Comparison of ENCODE assay signal across 29 cellular contexts in the genomic region with DNA sequence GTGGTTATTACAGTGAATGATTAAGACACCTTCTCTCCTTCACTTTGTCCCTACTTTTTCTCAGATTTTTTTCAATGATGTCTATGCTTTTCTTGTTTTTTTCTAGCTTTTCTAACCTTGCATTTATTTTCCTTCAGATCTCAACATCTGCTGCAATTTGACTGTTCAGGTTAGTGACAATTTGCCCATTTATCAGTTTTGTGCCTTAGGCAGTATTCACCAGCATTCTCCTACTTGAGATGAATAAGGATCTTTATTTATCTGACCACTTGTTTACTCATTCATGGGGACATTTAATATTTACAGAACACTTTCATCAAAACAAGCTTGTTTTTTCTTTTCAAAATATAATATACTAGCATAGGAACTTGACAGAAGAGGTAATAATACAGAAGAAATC.
"Had no signal": no experiment of that assay in that cellular context is flagged by ENCODE, and none has a peak within 500 bp of the region (broad histone marks: within the 10 kb centered on the region; RNA-seq: fewer than 3 reads in every experiment).

No MANE protein-coding gene starts in this region.

- H3K4me1 Mint-ChIP-seq: nephron progenitor cell; stimulated activated effector memory CD8-positive, alpha-beta T cell treated with anti-CD3 and anti-CD28 coated beads, Interleukin-12 subunit alpha, Interleukin-12 subunit beta, amount 100 ng/mL, for 72 hours; stimulated activated naive B cell treated with anti-CD40 and anti-IgM and Interleukin-4, amounts not matched to agents 10 μg/mL and 1 μg/mL and 100 μg/mL, for 72 hours had no signal

- DNase-seq: naive thymus-derived CD4-positive, alpha-beta T cell; nephron progenitor cell; occipital lobe; ovary; posterior cingulate gyrus; psoas muscle; right cardiac atrium; right lobe of liver; sigmoid colon; small intestine; stimulated activated CD4-positive, alpha-beta T cell treated with anti-CD3 and anti-CD28 coated beads, Interleukin-15, amount 100 ng/mL, for 24 hours; stimulated activated CD4-positive, alpha-beta T cell treated with anti-CD3 and anti-CD28 coated beads, Interleukin-2, amount 100 ng/mL, for 24 hours; stimulated activated CD4-positive, alpha-beta T cell treated with anti-CD3 and anti-CD28 coated beads, Interleukin-2, amount 100 ng/mL, for 48 hours; stimulated activated CD4-positive, alpha-beta T cell treated with anti-CD3 and anti-CD28 coated beads, Interleukin-4, amount 100 ng/mL, for 24 hours; stimulated activated naive B cell treated with anti-CD40 and anti-IgM and Interleukin-4, amounts not matched to agents 10 μg/mL and 1 μg/mL and 100 μg/mL, for 72 hours; stimulated activated naive CD4-positive, alpha-beta T cell treated with Interleukin-2 at 50 U/mL for 16 hours; stomach; thyroid gland; trophoblast cell; upper lobe of left lung had no signal

- H3K4me3 Mint-ChIP-seq: naive thymus-derived CD4-positive, alpha-beta T cell; natural killer cell treated with Interleukin-12 subunit alpha and Interleukin-12 subunit beta and Interleukin-15 and Interleukin-18, amount 100 ng/mL, for 72 hours; nephron progenitor cell; neural progenitor cell; stimulated activated effector memory CD8-positive, alpha-beta T cell treated with anti-CD3 and anti-CD28 coated beads, Interleukin-12 subunit alpha, Interleukin-12 subunit beta, amount 100 ng/mL, for 72 hours; stimulated activated naive B cell treated with anti-CD40 and anti-IgM and Interleukin-4, amounts not matched to agents 10 μg/mL and 1 μg/mL and 100 μg/mL, for 72 hours; stimulated activated naive CD8-positive, alpha-beta T cell treated with anti-CD3 and anti-CD28 coated beads, Interleukin-15, Interleukin-2, amounts not matched to agents 100 ng/mL and 50 ng/mL, for 24 hours had no signal

- H3K27ac Mint-ChIP-seq: naive thymus-derived CD4-positive, alpha-beta T cell; natural killer cell treated with Interleukin-12 subunit alpha and Interleukin-12 subunit beta and Interleukin-15 and Interleukin-18, amount 100 ng/mL, for 72 hours; neural progenitor cell; progenitor cell of endocrine pancreas; stimulated activated effector memory CD8-positive, alpha-beta T cell treated with anti-CD3 and anti-CD28 coated beads, Interleukin-12 subunit alpha, Interleukin-12 subunit beta, amount 100 ng/mL, for 72 hours; stimulated activated naive B cell treated with anti-CD40 and anti-IgM and Interleukin-4, amounts not matched to agents 10 μg/mL and 1 μg/mL and 100 μg/mL, for 72 hours; stimulated activated naive CD8-positive, alpha-beta T cell treated with anti-CD3 and anti-CD28 coated beads, Interleukin-15, Interleukin-2, amounts not matched to agents 100 ng/mL and 50 ng/mL, for 24 hours had no signal

- H3K27me3 Mint-ChIP-seq: progenitor cell of endocrine pancreas; stimulated activated naive B cell treated with anti-CD40 and anti-IgM and Interleukin-4, amounts not matched to agents 10 μg/mL and 1 μg/mL and 100 μg/mL, for 72 hours; stimulated activated naive CD8-positive, alpha-beta T cell treated with anti-CD3 and anti-CD28 coated beads, Interleukin-15, Interleukin-2, amounts not matched to agents 100 ng/mL and 50 ng/mL, for 24 hours had no signal

- H3K27ac ChIP-seq: neural progenitor cell, ovary, parathyroid adenoma, psoas muscle, right lobe of liver, sigmoid colon, stomach, thoracic aorta, thyroid gland, tibial nerve, upper lobe of left lung, vagina had no signal

- H3K36me3 Mint-ChIP-seq: natural killer cell treated with Interleukin-12 subunit alpha and Interleukin-12 subunit beta and Interleukin-15 and Interleukin-18, amount 100 ng/mL, for 72 hours; stimulated activated effector memory CD8-positive, alpha-beta T cell treated with anti-CD3 and anti-CD28 coated beads, Interleukin-12 subunit alpha, Interleukin-12 subunit beta, amount 100 ng/mL, for 72 hours had no signal
